Comparison of ENCODE assay signal across 1 cellular context in the genomic region with DNA sequence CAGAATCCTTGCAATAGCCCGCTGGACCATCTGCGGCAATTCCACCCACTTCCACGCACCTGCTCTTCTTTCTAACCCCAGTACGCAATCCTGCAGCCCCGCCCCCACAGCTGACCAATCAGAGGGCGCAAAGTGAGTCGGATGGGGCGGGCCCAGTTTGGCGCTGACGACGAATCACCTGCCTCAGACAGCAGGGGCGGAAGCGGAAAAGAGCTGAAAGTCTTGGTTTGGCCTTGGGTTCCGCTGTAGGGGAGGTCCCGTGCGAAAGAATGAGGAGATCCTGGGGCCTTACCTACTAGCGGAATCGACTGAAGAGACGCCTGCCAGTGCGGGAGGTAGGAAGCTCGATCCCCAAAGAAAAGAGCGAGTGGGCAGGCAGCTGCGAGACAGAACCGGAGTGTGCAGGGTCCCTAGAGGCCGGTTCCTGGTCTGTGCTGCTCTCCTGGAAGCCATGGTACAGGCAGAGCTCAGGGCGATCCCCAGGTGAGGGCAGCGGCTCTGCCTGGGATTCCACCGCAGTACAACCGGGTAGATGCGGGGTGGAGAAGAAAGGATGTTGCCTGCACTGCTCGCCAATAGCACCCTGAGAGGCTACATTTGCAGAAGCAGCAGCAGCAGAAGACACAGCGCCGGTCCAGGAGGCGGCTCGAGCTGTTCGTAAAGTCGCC.
TF ChIP-seq lines count a peak whose summit lies in the region.

TMEM184C (plus strand) TSS at position 225 of the 668 bp plus-strand sequence. CDS start 560 bp downstream, outside the sequence.

TF ChIP-seq in HepG2, 621 proteins besides CTCF, POLR2A, EP300 and RAD21 (continued from another document):
- peak; percentile 6; the same call in 1 of the 2 replicates for TF ChIP-seq ZBTB33 (CRISPR knock-in tag; IDR thresholded peaks at IDR 0.05)
- TF ChIP-seq ZHX2 (IDR thresholded peaks at IDR 0.05; ENCODE audit: low read depth): no peak
- TF ChIP-seq ZHX2 (CRISPR knock-in tag; IDR thresholded peaks at IDR 0.05; ENCODE audit: borderline replicate concordance): no peak
- TF ChIP-seq PAF1 (CRISPR knock-in tag; IDR thresholded peaks at IDR 0.05): no peak
- TF ChIP-seq, protein P1, sequence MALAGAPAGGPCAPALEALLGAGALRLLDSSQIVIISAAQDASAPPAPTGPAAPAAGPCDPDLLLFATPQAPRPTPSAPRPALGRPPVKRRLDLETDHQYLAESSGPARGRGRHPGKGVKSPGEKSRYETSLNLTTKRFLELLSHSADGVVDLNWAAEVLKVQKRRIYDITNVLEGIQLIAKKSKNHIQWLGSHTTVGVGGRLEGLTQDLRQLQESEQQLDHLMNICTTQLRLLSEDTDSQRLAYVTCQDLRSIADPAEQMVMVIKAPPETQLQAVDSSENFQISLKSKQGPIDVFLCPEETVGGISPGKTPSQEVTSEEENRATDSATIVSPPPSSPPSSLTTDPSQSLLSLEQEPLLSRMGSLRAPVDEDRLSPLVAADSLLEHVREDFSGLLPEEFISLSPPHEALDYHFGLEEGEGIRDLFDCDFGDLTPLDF (CRISPR knock-in tag; IDR thresholded peaks at IDR 0.05): no peak
- peak; percentile 92 for TF ChIP-seq POLR2G (IDR thresholded peaks at IDR 0.05; ENCODE audit: low read depth, low read length)
- 0 out of 2 replicates have a peak, but pooled peaks have one; percentile 20 for TF ChIP-seq TP53 (CRISPR knock-in tag; conservative IDR thresholded peaks at IDR 0.05)
- TF ChIP-seq NCOA5 (CRISPR knock-in tag; IDR thresholded peaks at IDR 0.05): no peak
- TF ChIP-seq SOX13 (IDR thresholded peaks at IDR 0.05): no peak
- TF ChIP-seq SOX13 (CRISPR knock-in tag; conservative IDR thresholded peaks at IDR 0.05 in 1 of 2, IDR thresholded peaks at IDR 0.05 in 1 of 2): no peak; a peak in 1 of 4 replicates
- no peak for TF ChIP-seq KDM4B (CRISPR knock-in tag; IDR thresholded peaks at IDR 0.05)
- TF ChIP-seq MAFG (CRISPR knock-in tag; IDR thresholded peaks at IDR 0.05): no peak
- TF ChIP-seq CHD2 (IDR thresholded peaks at IDR 0.05; ENCODE audit: low read depth, low read length): no peak
- no peak for TF ChIP-seq ZNF33A (CRISPR knock-in tag; IDR thresholded peaks at IDR 0.05; ENCODE audit: borderline replicate concordance)
- TF ChIP-seq ZNF367 (CRISPR knock-in tag; IDR thresholded peaks at IDR 0.05; ENCODE audit: borderline replicate concordance): no peak
- no peak for TF ChIP-seq CREB3 (CRISPR knock-in tag; IDR thresholded peaks at IDR 0.05)
- no peak for TF ChIP-seq GPN1 (CRISPR knock-in tag; IDR thresholded peaks at IDR 0.05; ENCODE audit: borderline replicate concordance)
- TF ChIP-seq, protein P2, sequence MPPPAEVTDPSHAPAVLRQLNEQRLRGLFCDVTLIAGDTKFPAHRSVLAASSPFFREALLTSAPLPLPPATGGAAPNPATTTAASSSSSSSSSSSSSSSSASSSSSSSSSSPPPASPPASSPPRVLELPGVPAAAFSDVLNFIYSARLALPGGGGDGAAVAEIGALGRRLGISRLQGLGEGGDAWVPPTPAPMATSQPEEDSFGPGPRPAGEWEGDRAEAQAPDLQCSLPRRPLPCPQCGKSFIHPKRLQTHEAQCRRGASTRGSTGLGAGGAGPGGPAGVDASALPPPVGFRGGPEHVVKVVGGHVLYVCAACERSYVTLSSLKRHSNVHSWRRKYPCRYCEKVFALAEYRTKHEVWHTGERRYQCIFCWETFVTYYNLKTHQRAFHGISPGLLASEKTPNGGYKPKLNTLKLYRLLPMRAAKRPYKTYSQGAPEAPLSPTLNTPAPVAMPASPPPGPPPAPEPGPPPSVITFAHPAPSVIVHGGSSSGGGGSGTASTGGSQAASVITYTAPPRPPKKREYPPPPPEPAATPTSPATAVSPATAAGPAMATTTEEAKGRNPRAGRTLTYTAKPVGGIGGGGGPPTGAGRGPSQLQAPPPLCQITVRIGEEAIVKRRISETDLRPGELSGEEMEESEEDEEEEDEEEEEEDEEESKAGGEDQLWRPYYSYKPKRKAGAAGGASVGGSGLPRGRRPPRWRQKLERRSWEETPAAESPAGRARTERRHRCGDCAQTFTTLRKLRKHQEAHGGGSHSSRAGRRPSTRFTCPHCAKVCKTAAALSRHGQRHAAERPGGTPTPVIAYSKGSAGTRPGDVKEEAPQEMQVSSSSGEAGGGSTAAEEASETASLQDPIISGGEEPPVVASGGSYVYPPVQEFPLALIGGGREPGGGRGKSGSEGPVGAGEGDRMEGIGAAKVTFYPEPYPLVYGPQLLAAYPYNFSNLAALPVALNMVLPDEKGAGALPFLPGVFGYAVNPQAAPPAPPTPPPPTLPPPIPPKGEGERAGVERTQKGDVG (CRISPR knock-in tag; IDR thresholded peaks at IDR 0.05; ENCODE audit: borderline replicate concordance): 0 out of 2 replicates have a peak, but pooled peaks have one; percentile 35
- TF ChIP-seq SKIL (CRISPR knock-in tag; IDR thresholded peaks at IDR 0.05; ENCODE audit: borderline replicate concordance): no peak
- no peak for TF ChIP-seq IKZF1 (IDR thresholded peaks at IDR 0.05)
- TF ChIP-seq ZBED4 (CRISPR knock-in tag; IDR thresholded peaks at IDR 0.05; ENCODE audit: borderline replicate concordance): no peak
- TF ChIP-seq SMARCC2 (IDR thresholded peaks at IDR 0.05): no peak
